ENCODE assay signal across 29 cellular contexts in the genomic region with DNA sequence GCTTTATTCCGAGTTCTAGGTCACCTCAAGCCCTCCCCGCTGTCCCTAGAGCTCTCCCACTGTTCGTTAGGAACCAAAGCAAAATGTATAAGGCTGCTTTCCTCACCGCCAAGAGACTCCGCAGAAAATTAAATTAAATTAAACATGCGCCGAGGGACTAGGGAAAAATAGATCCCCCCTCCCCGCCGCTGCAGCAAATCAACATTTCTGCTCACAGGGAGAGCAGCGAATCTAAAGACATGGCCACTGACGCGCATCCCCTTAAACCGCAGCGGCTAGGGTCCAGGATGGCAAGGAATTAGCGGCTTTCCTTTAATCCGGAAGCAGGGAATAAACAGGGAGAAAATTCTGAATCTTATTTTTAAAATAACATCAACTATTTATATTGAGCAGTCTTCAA. TPM values are rescaled to one million over a fixed set of nuclear protein-coding genes. Genes with fewer than 3 reads are reported as not detected.
A peak's percentile ranks its signal among the peaks of the same experiment; 100 is the strongest.
DNase-seq lines count a peak whose midpoint lies in the region; ATAC-seq and TF ChIP-seq lines count a peak whose summit lies in the region.
"Had no signal": no experiment of that assay in that cellular context is flagged by ENCODE, and none has a peak within 500 bp of the region (broad histone marks: within the 10 kb centered on the region; RNA-seq: fewer than 3 reads in every experiment).

No MANE protein-coding gene starts in this region.

- CTCF ChIA-PET in T-cell (lab: Charles Lee) = interaction anchor here (0.6 kb wide), 2 partner anchors 1222 to 1681 kb away, joined by 4 read pairs; no protein-coding TSS in a partner anchor

- H3K27me3 Mint-ChIP-seq in natural killer cell treated with Interleukin-12 subunit alpha and Interleukin-12 subunit beta and Interleukin-15 and Interleukin-18, amount 100 ng/mL, for 72 hours = peaks cover 58 to 80% of the 10 kb centered on the region in 2 donors
- peaks cover 69 to 82% of the 10 kb centered on the region in 2 donors for H3K27me3 Mint-ChIP-seq in natural killer cell (ENCODE audit: low read depth in 2 of 2)
- peaks cover 79% of the 10 kb centered on the region for H3K27me3 Mint-ChIP-seq in nephron progenitor cell (ENCODE audit: low read depth, poor library complexity)
- peaks cover 66 to 84% of the 10 kb centered on the region in 2 donors for H3K27me3 Mint-ChIP-seq in T-cell

- no peak for DNase-seq in natural killer cell treated with Interleukin-12 subunit alpha and Interleukin-12 subunit beta and Interleukin-15 and Interleukin-18, amount 100 ng/mL, for 72 hours (ENCODE audit: low spot score)
- no peak for DNase-seq in natural killer cell
- no peak for DNase-seq in epithelial cell of prostate (ENCODE audit: low read depth, low spot score)
- DNase-seq in nephron progenitor cell = no peak
- DNase-seq in T-cell = no peak
- DNase-seq in gastrocnemius medialis = no peak
- no peak for DNase-seq in COR-L47 (lab: John Stamatoyannopoulos, UW)
- no peak for DNase-seq in dorsolateral prefrontal cortex
- DNase-seq: activated CD4-positive, alpha-beta T cell treated with anti-CD3 and anti-CD28 coated beads, Interleukin-2, amount 50 U/mL, for 1 hour; activated CD8-positive, alpha-beta memory T cell treated with anti-CD3 and anti-CD28 coated beads, Interleukin-2, amount 10 ng/mL, durations not matched to agents 7 days and 5 days; BE2C; caudate nucleus; DMS79; left lung; naive thymus-derived CD4-positive, alpha-beta T cell; NCI-H1092; NCI-H187; NCI-H748 treated with DMSO at 0.1 percent for 48 hours; stimulated activated CD8-positive, alpha-beta memory T cell treated with anti-CD3 and anti-CD28 coated beads, Interleukin-4, amount 100 ng/mL, for 48 hours; T-helper 9 cell; transverse colon; WERI-Rb-1 had no signal

- H3K27me3 ChIP-seq in gastrocnemius medialis (peaks cover 88 to 97% (median 95%) of the 10 kb centered on the region in 3 donors), dorsolateral prefrontal cortex (peaks cover 6 to 100% (median 96%) of the 10 kb centered on the region in 45 donors)

- ATAC-seq in natural killer cell treated with Interleukin-12 subunit alpha and Interleukin-12 subunit beta and Interleukin-15 and Interleukin-18, amount 100 ng/mL, for 72 hours = no peak
- ATAC-seq in natural killer cell (no peak), T-cell (replicated peaks in 1 of 4) (no peak), gastrocnemius medialis (no peak)
- ATAC-seq: activated CD8-positive, alpha-beta memory T cell treated with anti-CD3 and anti-CD28 coated beads, Interleukin-2, amount 10 ng/mL, durations not matched to agents 7 days and 5 days; naive thymus-derived CD4-positive, alpha-beta T cell; Right ventricle myocardium inferior had no signal

- POLR2A ChIA-PET in T-cell (lab: Charles Lee) = no interaction called here

- H3K27ac ChIP-seq in epithelial cell of prostate (peak overlapping the region; percentile 33), gastrocnemius medialis (no peak overlapping the region), dorsolateral prefrontal cortex (no peak overlapping the region)
- H3K27ac ChIP-seq: left lung, transverse colon, WERI-Rb-1 had no signal

- H3K4me1 Mint-ChIP-seq in natural killer cell treated with Interleukin-12 subunit alpha and Interleukin-12 subunit beta and Interleukin-15 and Interleukin-18, amount 100 ng/mL, for 72 hours (ENCODE audit: low read depth in 2 of 2) = peaks cover 13 to 14% of the 10 kb centered on the region in 2 donors
- H3K4me1 Mint-ChIP-seq in natural killer cell (peaks cover 14 to 15% of the 10 kb centered on the region in 2 donors), nephron progenitor cell (peaks cover 75% of the 10 kb centered on the region), T-cell (peaks cover 15 to 20% (median 16%) of the 10 kb centered on the region in 3 donors)

- no peak for TF ChIP-seq POLR2A in gastrocnemius medialis (IDR thresholded peaks at IDR 0.05)

- TF ChIP-seq CTCF in natural killer cell (IDR thresholded peaks at IDR 0.05) (no peak), nephron progenitor cell (IDR thresholded peaks at IDR 0.05) (no peak), gastrocnemius medialis (IDR thresholded peaks at IDR 0.05 in 4 of 5, conservative IDR thresholded peaks at IDR 0.05 in 1 of 5) (no peak), dorsolateral prefrontal cortex (IDR thresholded peaks at IDR 0.05 in 54 of 56, conservative IDR thresholded peaks at IDR 0.05 in 2 of 56; ENCODE audit: low read depth in 1 of 56, partially characterized antibody in 56 of 56) (no peak)

- no peaks in the 10 kb centered on the region for H3K9me3 Mint-ChIP-seq in natural killer cell treated with Interleukin-12 subunit alpha and Interleukin-12 subunit beta and Interleukin-15 and Interleukin-18, amount 100 ng/mL, for 72 hours
- no peaks in the 10 kb centered on the region for H3K9me3 Mint-ChIP-seq in natural killer cell
- no peaks in the 10 kb centered on the region for H3K9me3 Mint-ChIP-seq in nephron progenitor cell
- H3K9me3 Mint-ChIP-seq in T-cell = peaks cover 3 to 8% (median 4%) of the 10 kb centered on the region in 3 donors

- H3K36me3 Mint-ChIP-seq in natural killer cell treated with Interleukin-12 subunit alpha and Interleukin-12 subunit beta and Interleukin-15 and Interleukin-18, amount 100 ng/mL, for 72 hours = peaks cover 24% of the 10 kb centered on the region
- H3K36me3 Mint-ChIP-seq in natural killer cell = peaks cover 37% of the 10 kb centered on the region
- H3K36me3 Mint-ChIP-seq in nephron progenitor cell (ENCODE audit: low read depth) = no peaks in the 10 kb centered on the region
- no peaks in the 10 kb centered on the region for H3K36me3 Mint-ChIP-seq in T-cell

- intact Hi-C loops in natural killer cell (cut with micrococcal nuclease) = no loop called here
- intact Hi-C loops in gastrocnemius medialis (cut with DNase I; ENCODE audit: low total_unique reads) = loop anchor here (10.0 kb wide), 1 partner anchor 726 kb away; no protein-coding TSS in a partner anchor
- intact Hi-C loops in dorsolateral prefrontal cortex (cut with DNase I) = loop anchor here (5.0 to 10.0 kb wide), 3 partner anchors 473 to 1226 kb away; no protein-coding TSS in a partner anchor

- in situ Hi-C loops in gastrocnemius medialis (cut with MboI; ENCODE audit: low sequenced_read_pairs in 4 of 4) = no loop called here

- peak overlapping the region; percentile 17 for H3K4me3 Mint-ChIP-seq in natural killer cell treated with Interleukin-12 subunit alpha and Interleukin-12 subunit beta and Interleukin-15 and Interleukin-18, amount 100 ng/mL, for 72 hours
- H3K4me3 Mint-ChIP-seq in natural killer cell (no peak overlapping the region), nephron progenitor cell (peak overlapping the region; percentile 82), T-cell (peak overlapping the region in 1 of 3 donors; percentile 19)
- H3K4me3 Mint-ChIP-seq: activated CD8-positive, alpha-beta memory T cell treated with anti-CD3 and anti-CD28 coated beads, Interleukin-2, amount 10 ng/mL, durations not matched to agents 7 days and 5 days had no signal

- H3K4me3 ChIP-seq in gastrocnemius medialis = no peak overlapping the region
- no peak overlapping the region for H3K4me3 ChIP-seq in dorsolateral prefrontal cortex

- H3K4me1 ChIP-seq in gastrocnemius medialis = peaks cover 0 to 2% of the 10 kb centered on the region in 2 donors
- H3K4me1 ChIP-seq: BE2C, prostate gland had no signal

- no peaks in the 10 kb centered on the region for H3K36me3 ChIP-seq in gastrocnemius medialis
- H3K36me3 ChIP-seq: BE2C, HAP-1, left lung, prostate gland, transverse colon, WERI-Rb-1 had no signal

- H3K27ac Mint-ChIP-seq in natural killer cell treated with Interleukin-12 subunit alpha and Interleukin-12 subunit beta and Interleukin-15 and Interleukin-18, amount 100 ng/mL, for 72 hours = no peak overlapping the region
- no peak overlapping the region for H3K27ac Mint-ChIP-seq in natural killer cell
- no peak overlapping the region for H3K27ac Mint-ChIP-seq in nephron progenitor cell
- no peak overlapping the region for H3K27ac Mint-ChIP-seq in T-cell
- H3K27ac Mint-ChIP-seq: activated CD8-positive, alpha-beta memory T cell treated with anti-CD3 and anti-CD28 coated beads, Interleukin-2, amount 10 ng/mL, durations not matched to agents 7 days and 5 days; naive thymus-derived CD4-positive, alpha-beta T cell had no signal

- H3K9me3 ChIP-seq in gastrocnemius medialis = no peaks in the 10 kb centered on the region
- H3K9me3 ChIP-seq: HAP-1, left lung, prostate gland, transverse colon had no signal

RNA-seq across cellular contexts. Expression of gene SP8, which starts 7.6 kb away (rescaled TPM):
- not detected for total RNA-seq in natural killer cell treated with Interleukin-12 subunit alpha and Interleukin-12 subunit beta and Interleukin-15 and Interleukin-18, amount 100 ng/mL, for 72 hours
- total RNA-seq in natural killer cell (not detected), T-cell (under 1 TPM in 1 of 5 donors, not detected in 4; 0.18 TPM), gastrocnemius medialis (not detected), dorsolateral prefrontal cortex (1 to 10 TPM in 85 of 120 experiments, under 1 TPM in 35; 0.21 to 3.7 (median 1.2) TPM)
- total RNA-seq: A673; activated CD8-positive, alpha-beta memory T cell treated with anti-CD3 and anti-CD28 coated beads, Interleukin-2, amount 10 ng/mL, durations not matched to agents 7 days and 5 days; activated naive CD4-positive, alpha-beta T cell treated with anti-CD3 and anti-CD28 coated beads, Interleukin-2, amount 50 U/mL, for 72 hours; aorta; left lung; LHCN-M2; naive thymus-derived CD4-positive, alpha-beta T cell; Right ventricle myocardium inferior; transverse colon had no signal
